12 cellular contexts compared by ENCODE assay signal in genomic region chr21:42532466-42533181, GRCh38. TPM values are rescaled to one million over a fixed set of nuclear protein-coding genes. Genes with fewer than 3 reads are reported as not detected.
DNase-seq lines count a peak whose midpoint lies in the region; ATAC-seq and TF ChIP-seq lines count a peak whose summit lies in the region.
"Had no signal": no experiment of that assay in that cellular context is flagged by ENCODE, and none has a peak within 500 bp of the region (broad histone marks: within the 10 kb centered on the region; RNA-seq: fewer than 3 reads in every experiment).

No MANE protein-coding gene starts in this region.

- H3K27ac ChIP-seq in GM23338 (ENCODE audit: low read depth) (no peak overlapping the region), spleen (peak overlapping the region in 5 of 8 donors; percentile 38 to 88 (median 74))

- DNase-seq in GM23338 (ENCODE audit: low spot score) (no peak), amygdala (lab: John Stamatoyannopoulos, UW) (peak in 47 of 56 donors; percentile 16 to 97 (median 72)), kidney tubule cell (ENCODE audit: low spot score) (peak; percentile 28), spleen (peak; percentile 86), AG08395 (ENCODE audit: low spot score) (no peak), Caco-2 (no peak), NCI-H524 treated with DMSO at 0.1 percent for 48 hours (lab: John Stamatoyannopoulos, UW) (no peak)
- DNase-seq: amniotic stem cell; MM.1S; stimulated activated CD4-positive, alpha-beta T cell treated with anti-CD3 and anti-CD28 coated beads, Interleukin-4, amount 100 ng/mL, for 1 hour had no signal

- no peaks in the 10 kb centered on the region for H3K36me3 ChIP-seq in GM23338 (ENCODE audit: insufficient read depth)
- H3K36me3 ChIP-seq in spleen, result peaks cover 0 to 55% (median 2%) of the 10 kb centered on the region in 6 donors
- H3K36me3 ChIP-seq in Caco-2 (ENCODE audit: control insufficient read depth, insufficient read depth, low read length), result no peaks in the 10 kb centered on the region; the same call in 1 of the 2 replicates

- H3K4me3 ChIP-seq in GM23338 (no peak overlapping the region), spleen (no peak overlapping the region), Caco-2 (ENCODE audit: low read depth, low read length) (no peak overlapping the region)

- H4K20me1 ChIP-seq in GM23338 (replicated peaks; ENCODE audit: insufficient read depth), result peaks cover 12% of the 10 kb centered on the region

- no peaks in the 10 kb centered on the region for H3K9me3 Mint-ChIP-seq in GM23338
- no peaks in the 10 kb centered on the region for H3K9me3 Mint-ChIP-seq in Caco-2 (ENCODE audit: unreplicated experiment)

- TF ChIP-seq CTCF in GM23338 (conservative IDR thresholded peaks at IDR 0.05; ENCODE audit: low read depth in 2 of 2), result no peak
- TF ChIP-seq CTCF in spleen (IDR thresholded peaks at IDR 0.05 in 8 of 11, conservative IDR thresholded peaks at IDR 0.05 in 3 of 11), result no peak
- no peak for TF ChIP-seq CTCF in Caco-2 (IDR thresholded peaks at IDR 0.05; ENCODE audit: insufficient read depth in 1 of 2, low read depth in 1 of 2, low read length in 1 of 2, severe bottlenecking in 1 of 2, unreplicated experiment in 1 of 2)

- no peaks in the 10 kb centered on the region for H3K9me2 ChIP-seq in GM23338 (ENCODE audit: insufficient read depth)

- CTCF ChIA-PET in Caco-2 (lab: Charles Lee), result no interaction called here

- H3K4me2 ChIP-seq in GM23338, result no peak overlapping the region

- H3K9me3 ChIP-seq in spleen (no peaks in the 10 kb centered on the region), Caco-2 (no peaks in the 10 kb centered on the region)

- no peak for TF ChIP-seq POLR2A in spleen (IDR thresholded peaks at IDR 0.05)

- H3K36me3 Mint-ChIP-seq in GM23338 (ENCODE audit: low read depth) (peaks cover 21% of the 10 kb centered on the region; the same call in 2 of the 3 replicates), Caco-2 (ENCODE audit: insufficient read depth, unreplicated experiment) (no peaks in the 10 kb centered on the region)

- ATAC-seq in GM23338, result no peak
- no peak for ATAC-seq in GM19467 (IDR thresholded peaks at IDR 0.05; ENCODE audit: unreplicated experiment)

- BruUV-seq in Caco-2 (replicated peaks; lab: Mats Ljungman, UMichigan), result no TSS peak

- intact Hi-C loops in spleen (cut with DNase I; ENCODE audit: low total_unique reads), result no loop called here
- intact Hi-C loops in Caco-2 (cut with micrococcal nuclease; ENCODE audit: unreplicated experiment), result loop anchor here (10.0 kb wide), 1 partner anchor 218 kb away; the partner anchor contains the start of gene TFF3

- H3K4me1 ChIP-seq in GM23338 (ENCODE audit: insufficient read depth) (no peaks in the 10 kb centered on the region; the same call in 1 of the 2 replicates), spleen (peaks cover 33 to 91% (median 65%) of the 10 kb centered on the region in 6 donors), Caco-2 (no peaks in the 10 kb centered on the region)

- H3K79me2 ChIP-seq in GM23338 (replicated peaks; ENCODE audit: insufficient read depth), result peaks cover 7% of the 10 kb centered on the region; the same call in 1 of the 2 replicates

- H3K4me1 Mint-ChIP-seq in GM23338 (peaks cover 22% of the 10 kb centered on the region), Caco-2 (ENCODE audit: low read depth, unreplicated experiment) (no peaks in the 10 kb centered on the region)

- no peak overlapping the region for H2AFZ ChIP-seq in GM23338

- 56 to 67% (median 64%) methylated on average over 18 of the region's 18 CpGs for WGBS in spleen, 5 donors

- H3K27me3 ChIP-seq in GM23338 (ENCODE audit: insufficient read depth) (no peaks in the 10 kb centered on the region), spleen (replicated peaks in 1 of 7) (no peaks in the 10 kb centered on the region), Caco-2 (replicated peaks; ENCODE audit: control insufficient read depth, insufficient read depth, low read length) (no peaks in the 10 kb centered on the region)

- peaks cover 2% of the 10 kb centered on the region; the same call in 1 of the 2 replicates for H3F3A ChIP-seq in GM23338 (replicated peaks; ENCODE audit: low read depth)

- POLR2A ChIA-PET in Caco-2 (lab: Charles Lee), result no interaction called here

- peak overlapping the region; percentile 73; the same call in 1 of the 2 replicates for H3K27ac Mint-ChIP-seq in GM23338
- H3K27ac Mint-ChIP-seq in Caco-2 (ENCODE audit: unreplicated experiment), result no peak overlapping the region

- H3K4me3 Mint-ChIP-seq in GM23338 (no peak overlapping the region), Caco-2 (ENCODE audit: unreplicated experiment) (no peak overlapping the region)

- H3K27me3 Mint-ChIP-seq in GM23338 (ENCODE audit: insufficient read depth, low read depth, poor library complexity) (peaks cover 8% of the 10 kb centered on the region), Caco-2 (ENCODE audit: insufficient read depth, unreplicated experiment) (no peaks in the 10 kb centered on the region)

TF ChIP-seq in GM23338, 12 proteins besides CTCF, POLR2A, EP300 and RAD21 (continues in another document):
- no peak for TF ChIP-seq POLR2AphosphoS5 (IDR thresholded peaks at IDR 0.05; ENCODE audit: low read depth)
- no peak for TF ChIP-seq EZH2 (IDR thresholded peaks at IDR 0.05; ENCODE audit: low read depth, unreplicated experiment)
- TF ChIP-seq STAT1 (IDR thresholded peaks at IDR 0.05; ENCODE audit: unreplicated experiment), result no peak
- TF ChIP-seq CREB1 (CRISPR knock-in tag; IDR thresholded peaks at IDR 0.05; ENCODE audit: low read depth), result no peak
- TF ChIP-seq REST (IDR thresholded peaks at IDR 0.05; ENCODE audit: unreplicated experiment), result no peak
- TF ChIP-seq ZNF114 (CRISPR knock-in tag; IDR thresholded peaks at IDR 0.05), result no peak
- no peak for TF ChIP-seq JUNB (IDR thresholded peaks at IDR 0.05; ENCODE audit: unreplicated experiment)
- no peak for TF ChIP-seq EZH2phosphoT487 (IDR thresholded peaks at IDR 0.05; ENCODE audit: unreplicated experiment)
- TF ChIP-seq ZNF331 (CRISPR knock-in tag; IDR thresholded peaks at IDR 0.05; ENCODE audit: low read depth), result no peak
- TF ChIP-seq ETS1 (IDR thresholded peaks at IDR 0.05), result no peak

RNA-seq across cellular contexts. Expression of gene SLC37A1, which starts 19.0 kb away (rescaled TPM):
- total RNA-seq in GM23338 (2014; rRNA removed; shearing (Covaris generic)), result 25.2 and 30.3 TPM in 2 replicates
- 11.0 and 14.0 TPM in 2 replicates for polyA plus RNA-seq in GM23338 (2016; fragmentation: Nextera tagmentation; extraction: Ambion mirVana)
- total RNA-seq in spleen, result 10 to 100 TPM; 20.9 to 31.4 (median 24.5) TPM
- polyA plus RNA-seq in spleen, result 10 to 100 TPM in 1 of 3 donors, 1 to 10 TPM in 2; 6.9 to 12.0 (median 9.5) TPM
- 8.4 and 9.8 TPM in 2 replicates for total RNA-seq in Caco-2 (2022)

RNA-seq across cellular contexts. Expression of gene RSPH1, which starts 36.6 kb away (rescaled TPM):
- total RNA-seq in GM23338 (2014; rRNA removed; shearing (Covaris generic)), result 0.12 TPM in 1 of 2 replicates, not detected in the other
- polyA plus RNA-seq in GM23338 (2016; fragmentation: Nextera tagmentation; extraction: Ambion mirVana), result 0.23 and 1.4 TPM in 2 replicates
- total RNA-seq in spleen, result under 1 TPM in 2 of 7 donors, not detected in 5; 0.25 to 0.33 TPM
- under 1 TPM; 0.10 to 0.35 (median 0.26) TPM for polyA plus RNA-seq in spleen
- 0.23 and 0.51 TPM in 2 replicates for total RNA-seq in Caco-2 (2022)
- total RNA-seq: T-helper 2 cell treated with Interferon-gamma antibody and Interleukin-4, amounts not matched to agents 100 ng/mL and 5 ng/mL, for 36 hours had no signal

Comparison
In these comparisons a context has a peak if more than half of its experiments do, and no peak if none do; other contexts are left out.
1. DNase-seq: peak in amygdala (47 of 56), kidney tubule cell (single experiment) and spleen (single experiment); none in GM23338 (single experiment), AG08395 (single experiment), Caco-2 (0 of 2) and NCI-H524 treated with DMSO at 0.1 percent for 48 hours (single experiment).